15 cellular contexts compared by ENCODE assay signal in genomic region chr18:63476666-63477065, GRCh38. TPM values are rescaled to one million over a fixed set of nuclear protein-coding genes. Genes with fewer than 3 reads are reported as not detected.
DNase-seq lines count a peak whose midpoint lies in the region; ATAC-seq and TF ChIP-seq lines count a peak whose summit lies in the region.
"Had no signal": no experiment of that assay in that cellular context is flagged by ENCODE, and none has a peak within 500 bp of the region (broad histone marks: within the 10 kb centered on the region; RNA-seq: fewer than 3 reads in every experiment).

A gene with protein sequence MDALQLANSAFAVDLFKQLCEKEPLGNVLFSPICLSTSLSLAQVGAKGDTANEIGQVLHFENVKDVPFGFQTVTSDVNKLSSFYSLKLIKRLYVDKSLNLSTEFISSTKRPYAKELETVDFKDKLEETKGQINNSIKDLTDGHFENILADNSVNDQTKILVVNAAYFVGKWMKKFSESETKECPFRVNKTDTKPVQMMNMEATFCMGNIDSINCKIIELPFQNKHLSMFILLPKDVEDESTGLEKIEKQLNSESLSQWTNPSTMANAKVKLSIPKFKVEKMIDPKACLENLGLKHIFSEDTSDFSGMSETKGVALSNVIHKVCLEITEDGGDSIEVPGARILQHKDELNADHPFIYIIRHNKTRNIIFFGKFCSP (plus strand): TSS chr18:63476958. CDS start chr18:63484429, 7,471 bp downstream.

- peak within 1 kb of the TSS in 1 of 8 donors; percentile 56 for H3K27ac Mint-ChIP-seq in CD8-positive, alpha-beta memory T cell
- H3K27ac Mint-ChIP-seq: HFFc6 had no signal

- CTCF ChIA-PET in CD8-positive, alpha-beta memory T cell (lab: Charles Lee), result no interaction called here

- no peak within 1 kb of the TSS for H3K4me3 Mint-ChIP-seq in CD8-positive, alpha-beta memory T cell
- H3K4me3 Mint-ChIP-seq: HFFc6 had no signal

- TF ChIP-seq CTCF in SU-DHL-6 (IDR thresholded peaks at IDR 0.05; ENCODE audit: insufficient read depth, low read length, poor library complexity, severe bottlenecking) (no peak), adrenal gland (IDR thresholded peaks at IDR 0.05) (no peak)

- H3K36me3 ChIP-seq in SU-DHL-6 (ENCODE audit: low read length) (no peaks in the 10 kb centered on the region), adrenal gland (replicated peaks in 1 of 2) (no peaks in the 10 kb centered on the region)
- H3K36me3 ChIP-seq in CD8-positive, alpha-beta memory T cell (ENCODE audit: insufficient read depth, low read length), result no peaks in the 10 kb centered on the region
- H3K36me3 ChIP-seq: right atrium auricular region had no signal

- intact Hi-C loops in adrenal gland (cut with DNase I), result no loop called here

- H3K9me3 Mint-ChIP-seq in CD8-positive, alpha-beta memory T cell, result no peaks in the 10 kb centered on the region
- H3K9me3 Mint-ChIP-seq: HFFc6 had no signal

- POLR2A ChIA-PET in CD8-positive, alpha-beta memory T cell (lab: Charles Lee), result no interaction called here

- no peak for ATAC-seq in GM18907 (IDR thresholded peaks at IDR 0.05; ENCODE audit: unreplicated experiment)

- H3K4me3 ChIP-seq in SU-DHL-6 (ENCODE audit: insufficient read depth, low read length, poor library complexity, severe bottlenecking) (no peak within 1 kb of the TSS), adrenal gland (no peak within 1 kb of the TSS)
- no peak within 1 kb of the TSS for H3K4me3 ChIP-seq in CD8-positive, alpha-beta memory T cell (ENCODE audit: low read length)
- H3K4me3 ChIP-seq: lung, right atrium auricular region had no signal

- peaks cover 15 to 36% of the 10 kb centered on the region in 2 donors for H3K27me3 Mint-ChIP-seq in CD8-positive, alpha-beta memory T cell

- H3K4me1 Mint-ChIP-seq in CD8-positive, alpha-beta memory T cell, result no peaks in the 10 kb centered on the region

- H3K9me2 ChIP-seq in SU-DHL-6 (replicated peaks; ENCODE audit: insufficient read depth, low read length), result no peaks in the 10 kb centered on the region

- no peaks in the 10 kb centered on the region for H3K79me2 ChIP-seq in SU-DHL-6 (ENCODE audit: insufficient read depth, low read length)

- no peak within 1 kb of the TSS for H3K27ac ChIP-seq in SU-DHL-6 (ENCODE audit: low read depth, low read length)
- no peak within 1 kb of the TSS for H3K27ac ChIP-seq in CD8-positive, alpha-beta memory T cell (ENCODE audit: low read depth, low read length)
- no peak within 1 kb of the TSS for H3K27ac ChIP-seq in adrenal gland
- H3K27ac ChIP-seq: right atrium auricular region had no signal

- peak within 1 kb of the TSS; percentile 4 for H2AFZ ChIP-seq in SU-DHL-6 (ENCODE audit: low read depth, low read length, severe bottlenecking)

- no peaks in the 10 kb centered on the region for H3K4me1 ChIP-seq in CD8-positive, alpha-beta memory T cell (ENCODE audit: insufficient read depth, low read length)
- no peaks in the 10 kb centered on the region for H3K4me1 ChIP-seq in adrenal gland (replicated peaks in 1 of 2)
- H3K4me1 ChIP-seq: right atrium auricular region had no signal

- no peak for TF ChIP-seq POLR2A in adrenal gland (IDR thresholded peaks at IDR 0.05)

- DNase-seq in DMS53 (lab: John Stamatoyannopoulos, UW) (peak; percentile 96), NCI-H2029 treated with DMSO at 0.1 percent for 48 hours (lab: John Stamatoyannopoulos, UW) (peak; percentile 10), mucosa of gallbladder (ENCODE audit: low spot score) (peak; percentile 73), NCI-H524 treated with DMSO at 0.1 percent for 48 hours (lab: John Stamatoyannopoulos, UW) (no peak), adrenal gland (no peak)
- no peak for DNase-seq in CD8-positive, alpha-beta memory T cell
- DNase-seq: activated CD4-positive, alpha-beta T cell treated with anti-CD3 and anti-CD28 coated beads for 4 hours; activated gamma-delta T cell; AML-193; HFFc6; MV-4-11 had no signal

- H3K27me3 ChIP-seq in SU-DHL-6 (ENCODE audit: low read length), result no peaks in the 10 kb centered on the region
- H3K27me3 ChIP-seq in CD8-positive, alpha-beta memory T cell (ENCODE audit: insufficient read depth, low read length, poor library complexity, severe bottlenecking), result no peaks in the 10 kb centered on the region
- no peaks in the 10 kb centered on the region for H3K27me3 ChIP-seq in adrenal gland
- H3K27me3 ChIP-seq: right atrium auricular region had no signal

- no peak within 1 kb of the TSS for H3K9ac ChIP-seq in SU-DHL-6 (ENCODE audit: low read length)

- H3K4me2 ChIP-seq in SU-DHL-6 (ENCODE audit: low read depth, low read length, poor library complexity, severe bottlenecking), result no peak within 1 kb of the TSS

- H3K9me3 ChIP-seq in SU-DHL-6 (ENCODE audit: insufficient read depth, low read length), result no peaks in the 10 kb centered on the region
- H3K9me3 ChIP-seq in CD8-positive, alpha-beta memory T cell (ENCODE audit: low read length), result no peaks in the 10 kb centered on the region
- H3K9me3 ChIP-seq in adrenal gland (replicated peaks in 1 of 3), result no peaks in the 10 kb centered on the region
- H3K9me3 ChIP-seq: right atrium auricular region had no signal

- no peaks in the 10 kb centered on the region for H4K20me1 ChIP-seq in SU-DHL-6 (ENCODE audit: low read depth, low read length)

- no peaks in the 10 kb centered on the region for H3F3A ChIP-seq in SU-DHL-6 (ENCODE audit: insufficient read depth)

- no peaks in the 10 kb centered on the region for H3K36me3 Mint-ChIP-seq in CD8-positive, alpha-beta memory T cell

- 80 to 90% (median 87%) methylated on average over 21 of the region's 21 CpGs for WGBS in adrenal gland, 4 donors

RNA-seq across cellular contexts. Expression of the gene that starts here (rescaled TPM):
- total RNA-seq in mucosa of gallbladder (0.14 TPM), adrenal gland (under 1 TPM in 1 of 8 donors, not detected in 7; 0.29 TPM)
- not detected for total RNA-seq in CD8-positive, alpha-beta memory T cell
- not detected for polyA plus RNA-seq in CD8-positive, alpha-beta memory T cell
- under 1 TPM in 1 of 3 donors, not detected in 2; 0.07 TPM for polyA plus RNA-seq in adrenal gland
- total RNA-seq: HFFc6, right atrium auricular region had no signal

Comparison
In these comparisons a context has a peak if more than half of its experiments do, and no peak if none do; other contexts are left out.
1. Peak in DNase-seq in mucosa of gallbladder; RNA of the gene not detected or under 1 TPM.
2. DNase-seq: peak in DMS53 (single experiment) and NCI-H2029 treated with DMSO at 0.1 percent for 48 hours (single experiment); none in CD8-positive, alpha-beta memory T cell (0 of 5), NCI-H524 treated with DMSO at 0.1 percent for 48 hours (single experiment) and adrenal gland (0 of 7).